In the genomic region with DNA sequence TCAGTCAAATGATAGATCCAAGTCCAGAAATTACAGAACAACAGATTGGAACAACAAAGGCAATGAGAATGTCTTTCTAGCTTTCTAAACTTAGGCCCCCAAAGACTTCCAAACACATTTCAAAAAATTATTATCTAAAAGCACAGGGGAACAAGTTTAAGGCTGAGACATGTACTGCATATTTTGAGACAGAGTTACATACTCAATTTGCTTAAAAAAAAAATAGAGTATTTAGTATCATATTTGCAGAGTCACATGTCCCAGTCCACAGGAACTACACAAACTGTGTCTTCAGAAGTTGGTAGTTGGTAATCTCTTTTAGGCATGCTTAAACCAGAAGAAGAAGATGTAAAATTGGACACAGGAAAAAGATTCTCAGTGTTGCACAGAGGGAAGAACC, we compare ENCODE assay signal across 10 cellular contexts.
DNase-seq lines count a peak whose midpoint lies in the region; ATAC-seq, FAIRE-seq and TF ChIP-seq lines count a peak whose summit lies in the region.
"Had no signal": no experiment of that assay in that cellular context is flagged by ENCODE, and none has a peak within 500 bp of the region (broad histone marks: within the 10 kb centered on the region; RNA-seq: fewer than 3 reads in every experiment).

No MANE protein-coding gene starts in this region.

- peak overlapping the region; percentile 59 for H3K9ac ChIP-seq in DND-41 (ENCODE audit: low read depth, low read length)

- peaks cover 74% of the 10 kb centered on the region for H3K4me1 ChIP-seq in DND-41 (ENCODE audit: insufficient read depth, low read length)
- H3K4me1 ChIP-seq in OCI-LY7 (ENCODE audit: insufficient read depth, low read length, poor library complexity, severe bottlenecking) = peaks cover 81% of the 10 kb centered on the region
- peaks cover 74% of the 10 kb centered on the region for H3K4me1 ChIP-seq in effector memory CD4-positive, alpha-beta T cell (ENCODE audit: control insufficient read depth, insufficient read depth, low read length, poor library complexity, severe bottlenecking)
- peaks cover 0 to 40% (median 36%) of the 10 kb centered on the region in 4 donors for H3K4me1 ChIP-seq in sigmoid colon
- H3K4me1 ChIP-seq in SJCRH30 = peaks cover 17% of the 10 kb centered on the region

- H3K4me2 ChIP-seq in DND-41 (ENCODE audit: insufficient read depth, low read length) (peak overlapping the region; percentile 55), OCI-LY7 (ENCODE audit: low read length) (peak overlapping the region; percentile 70)

- CTCF ChIA-PET in OCI-LY7 (lab: Charles Lee; ENCODE audit: unreplicated experiment) = no interaction called here

- intact Hi-C loops in OCI-LY7 (cut with micrococcal nuclease; ENCODE audit: unreplicated experiment) = loop anchor here (1.0 to 10.0 kb wide), 5 partner anchors 31 to 1121 kb away; a partner anchor contains a TSS
- intact Hi-C loops in sigmoid colon (cut with DNase I) = no loop called here

- H3K27ac ChIP-seq in DND-41 (ENCODE audit: low read length) (peak overlapping the region; percentile 95), OCI-LY7 (ENCODE audit: low read depth, low read length, poor library complexity, severe bottlenecking) (peak overlapping the region; percentile 88), sigmoid colon (peak overlapping the region; percentile 61 to 71 (median 68)), SJCRH30 (no peak overlapping the region)
- peak overlapping the region; percentile 63 for H3K27ac ChIP-seq in effector memory CD4-positive, alpha-beta T cell (ENCODE audit: insufficient read depth, low read length, poor library complexity, severe bottlenecking)

- H3K36me3 ChIP-seq in DND-41 (ENCODE audit: insufficient read depth, low read length) (no peaks in the 10 kb centered on the region), OCI-LY7 (ENCODE audit: insufficient read depth, low read length) (no peaks in the 10 kb centered on the region), sigmoid colon (no peaks in the 10 kb centered on the region), SJCRH30 (no peaks in the 10 kb centered on the region)
- no peaks in the 10 kb centered on the region for H3K36me3 ChIP-seq in effector memory CD4-positive, alpha-beta T cell (ENCODE audit: control insufficient read depth, insufficient read depth, low read length)

- H2AFZ ChIP-seq in DND-41 (ENCODE audit: low read depth, low read length) = peak overlapping the region; percentile 77
- H2AFZ ChIP-seq in OCI-LY7 (ENCODE audit: low read length) = peak overlapping the region; percentile 76; the same call in 1 of the 2 replicates

- no peak for FAIRE-seq in GM12891 (lab: Jason Lieb, UNC)

- H4K20me1 ChIP-seq in DND-41 (ENCODE audit: insufficient read depth, low read length) (no peaks in the 10 kb centered on the region), OCI-LY7 (ENCODE audit: insufficient read depth, low read length) (no peaks in the 10 kb centered on the region)

- H3K27me3 ChIP-seq in DND-41 (ENCODE audit: insufficient read depth, low read length, poor library complexity) (no peaks in the 10 kb centered on the region), sigmoid colon (no peaks in the 10 kb centered on the region), SJCRH30 (no peaks in the 10 kb centered on the region)
- no peaks in the 10 kb centered on the region for H3K27me3 ChIP-seq in effector memory CD4-positive, alpha-beta T cell (replicated peaks; ENCODE audit: control insufficient read depth, insufficient read depth, low read length, poor library complexity, severe bottlenecking)

- no peak for TF ChIP-seq EP300 in sigmoid colon (IDR thresholded peaks at IDR 0.05)

- peak; percentile 36 for ATAC-seq in DND-41 (ENCODE audit: insufficient read depth, low read depth)
- ATAC-seq in HG03469 (IDR thresholded peaks at IDR 0.05; ENCODE audit: unreplicated experiment) = no peak

- H3K4me3 ChIP-seq in DND-41 (ENCODE audit: low read depth in 1 of 2, low read length in 2 of 2) (peak overlapping the region in 1 of 2 experiments; percentile 38; a peak in 2 of 4 replicates), OCI-LY7 (ENCODE audit: low read depth, low read length, poor library complexity, severe bottlenecking) (peak overlapping the region; percentile 36), sigmoid colon (no peak overlapping the region), SJCRH30 (no peak overlapping the region)
- H3K4me3 ChIP-seq in effector memory CD4-positive, alpha-beta T cell (ENCODE audit: insufficient read depth, low read depth, low read length, poor library complexity, severe bottlenecking) = peak overlapping the region; percentile 1

- TF ChIP-seq POLR2A in sigmoid colon (IDR thresholded peaks at IDR 0.05) (no peak), GM12891 (IDR thresholded peaks at IDR 0.05; ENCODE audit: low read depth, low read length) (no peak)

- BruUV-seq in OCI-LY7 (replicated peaks; lab: Mats Ljungman, UMichigan) = no TSS peak

- peaks cover 8% of the 10 kb centered on the region; the same call in 1 of the 2 replicates for H3K79me2 ChIP-seq in DND-41 (ENCODE audit: insufficient read depth, low read length)
- no peaks in the 10 kb centered on the region for H3K79me2 ChIP-seq in OCI-LY7 (ENCODE audit: insufficient read depth, low read depth, low read length)

- TF ChIP-seq CTCF in DND-41 (IDR thresholded peaks at IDR 0.05; ENCODE audit: borderline replicate concordance, extremely low read depth, low read length, poor library complexity, severe bottlenecking) (no peak), OCI-LY7 (conservative IDR thresholded peaks at IDR 0.05; ENCODE audit: low read length) (no peak), sigmoid colon (IDR thresholded peaks at IDR 0.05) (no peak)

- DNase-seq in DND-41 = no peak
- DNase-seq in OCI-LY7 (ENCODE audit: low spot score) = peak; percentile 28
- no peak for DNase-seq in effector memory CD4-positive, alpha-beta T cell
- DNase-seq in sigmoid colon = no peak
- DNase-seq in NCI-H1105 (lab: John Stamatoyannopoulos, UW) = no peak
- DNase-seq in SJCRH30 = no peak
- DNase-seq in GM12891 (ENCODE audit: insufficient read length, low spot score) = no peak
- DNase-seq: NCI-H1092 treated with DMSO at 0.1 percent for 48 hours; stimulated activated CD4-positive, alpha-beta T cell treated with anti-CD3 and anti-CD28 coated beads, Interleukin-1b, Interleukin-23, amount 100 ng/mL, for 48 hours had no signal

- H3K9me3 ChIP-seq in DND-41 (ENCODE audit: insufficient read depth, low read length, severe bottlenecking) = no peaks in the 10 kb centered on the region
- no peaks in the 10 kb centered on the region for H3K9me3 ChIP-seq in OCI-LY7 (ENCODE audit: low read length)
- no peaks in the 10 kb centered on the region for H3K9me3 ChIP-seq in effector memory CD4-positive, alpha-beta T cell (ENCODE audit: control insufficient read depth, low read length)
- no peaks in the 10 kb centered on the region for H3K9me3 ChIP-seq in sigmoid colon
- no peaks in the 10 kb centered on the region for H3K9me3 ChIP-seq in SJCRH30 (replicated peaks)

- POLR2A ChIA-PET in OCI-LY7 (lab: Charles Lee) = interaction anchor here (1.8 to 2.3 kb wide), 2 partner anchors 22 to 173 kb away, joined by 7 to 9 read pairs; a partner anchor contains a TSS

- H3K9me2 ChIP-seq in OCI-LY7 (ENCODE audit: insufficient read depth, low read length) = no peaks in the 10 kb centered on the region

TF ChIP-seq in GM12891, 5 proteins besides CTCF, POLR2A, EP300 and RAD21:
- TF ChIP-seq POLR2AphosphoS5 (IDR thresholded peaks at IDR 0.05; ENCODE audit: low read depth, low read length) = no peak
- no peak for TF ChIP-seq POU2F2 (IDR thresholded peaks at IDR 0.05; ENCODE audit: low read depth, low read length)
- TF ChIP-seq PAX5 (IDR thresholded peaks at IDR 0.05; ENCODE audit: insufficient read depth, low read length, severe bottlenecking) = no peak
- no peak for TF ChIP-seq TAF1 (IDR thresholded peaks at IDR 0.05; ENCODE audit: low read depth, low read length)
- no peak for TF ChIP-seq SPI1 (IDR thresholded peaks at IDR 0.05; ENCODE audit: low read depth, low read length)
TF ChIP-seq in GM12891: peak in this region for 0.

Comparison
In these comparisons a context has a peak if more than half of its experiments do, and no peak if none do; other contexts are left out.
1. H3K4me3 ChIP-seq: peak in OCI-LY7 (single experiment) and effector memory CD4-positive, alpha-beta T cell (single experiment); none in sigmoid colon (0 of 4) and SJCRH30 (single experiment).